ENCODE assay signal across 7 cellular contexts in the genomic region with DNA sequence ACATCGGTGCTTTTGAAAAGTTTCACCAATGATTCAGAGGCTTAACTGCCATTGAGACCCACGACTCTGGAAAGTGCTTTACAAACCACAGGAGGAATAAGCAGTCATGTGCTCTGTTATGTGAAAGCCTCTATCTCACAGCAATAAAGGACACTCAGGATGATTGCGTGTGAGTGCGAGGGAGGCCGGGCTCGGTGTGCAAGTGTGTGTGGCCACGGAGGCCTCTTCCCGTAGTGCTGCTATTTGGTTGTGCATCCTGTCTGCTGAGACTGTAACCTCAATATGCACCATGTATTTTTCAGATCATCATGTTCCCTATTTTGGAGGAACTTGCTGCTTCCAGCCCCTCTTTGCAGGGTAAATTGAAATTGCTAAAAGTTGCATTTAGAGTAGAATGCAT.
DNase-seq lines count a peak whose midpoint lies in the region; ATAC-seq, FAIRE-seq and TF ChIP-seq lines count a peak whose summit lies in the region.
"Not testable (repeated sequence)": the region's sequence is repeated elsewhere in the genome, so short reads cannot be mapped to it uniquely, and the experiment has no call there.

No MANE protein-coding gene starts in this region.

- CTCF ChIA-PET in activated naive CD4-positive, alpha-beta T cell treated with anti-CD3 and anti-CD28 coated beads, Interleukin-2, amount 10 ng/mL, durations not matched to agents 7 days and 5 days (lab: Charles Lee), result not testable (repeated sequence)

- not testable (repeated sequence) for TF ChIP-seq POLR2A in GM12891 (IDR thresholded peaks at IDR 0.05; ENCODE audit: low read depth, low read length)

- DNase-seq in GM12891 (ENCODE audit: insufficient read length, low spot score); natural killer cell treated with Interleukin-12 subunit alpha and Interleukin-12 subunit beta and Interleukin-15 and Interleukin-18, amount 100 ng/mL, for 72 hours (ENCODE audit: low spot score): not testable (repeated sequence)
- DNase-seq in MV-4-11 (lab: John Stamatoyannopoulos, UW) (peak; percentile 80), SKM-1 treated with dmso at 0.1 percent for 144 hours (lab: John Stamatoyannopoulos, UW; ENCODE audit: unreplicated experiment) (peak; percentile 6)
- DNase-seq in activated CD4-positive, alpha-beta T cell treated with anti-CD3 and anti-CD28 coated beads for 48 hours, result peak; percentile 22
- DNase-seq in activated naive CD4-positive, alpha-beta T cell treated with anti-CD3 and anti-CD28 coated beads, Interleukin-2, amount 10 ng/mL, durations not matched to agents 7 days and 5 days, result peak; percentile 38

- not testable (repeated sequence) for H3K27me3 Mint-ChIP-seq in activated naive CD4-positive, alpha-beta T cell treated with anti-CD3 and anti-CD28 coated beads, Interleukin-2, amount 10 ng/mL, durations not matched to agents 7 days and 5 days; natural killer cell treated with Interleukin-12 subunit alpha and Interleukin-12 subunit beta and Interleukin-15 and Interleukin-18, amount 100 ng/mL, for 72 hours

- ATAC-seq in HG02759 (IDR thresholded peaks at IDR 0.05; ENCODE audit: unreplicated experiment), result peak; percentile 34
- peak; percentile 62 to 80 for ATAC-seq in natural killer cell treated with Interleukin-12 subunit alpha and Interleukin-12 subunit beta and Interleukin-15 and Interleukin-18, amount 100 ng/mL, for 72 hours

- not testable (repeated sequence) for H3K4me3 Mint-ChIP-seq in activated naive CD4-positive, alpha-beta T cell treated with anti-CD3 and anti-CD28 coated beads, Interleukin-2, amount 10 ng/mL, durations not matched to agents 7 days and 5 days
- peak overlapping the region; percentile 59 for H3K4me3 Mint-ChIP-seq in natural killer cell treated with Interleukin-12 subunit alpha and Interleukin-12 subunit beta and Interleukin-15 and Interleukin-18, amount 100 ng/mL, for 72 hours

- not testable (repeated sequence) for H3K9me3 Mint-ChIP-seq in activated naive CD4-positive, alpha-beta T cell treated with anti-CD3 and anti-CD28 coated beads, Interleukin-2, amount 10 ng/mL, durations not matched to agents 7 days and 5 days; natural killer cell treated with Interleukin-12 subunit alpha and Interleukin-12 subunit beta and Interleukin-15 and Interleukin-18, amount 100 ng/mL, for 72 hours

- peak overlapping the region; percentile 84 for H3K27ac Mint-ChIP-seq in activated naive CD4-positive, alpha-beta T cell treated with anti-CD3 and anti-CD28 coated beads, Interleukin-2, amount 10 ng/mL, durations not matched to agents 7 days and 5 days
- peak overlapping the region in 1 of 2 donors; percentile 60 for H3K27ac Mint-ChIP-seq in natural killer cell treated with Interleukin-12 subunit alpha and Interleukin-12 subunit beta and Interleukin-15 and Interleukin-18, amount 100 ng/mL, for 72 hours

- peak; percentile 85 for FAIRE-seq in GM12891 (lab: Jason Lieb, UNC)

- not testable (repeated sequence) for H3K36me3 Mint-ChIP-seq in activated naive CD4-positive, alpha-beta T cell treated with anti-CD3 and anti-CD28 coated beads, Interleukin-2, amount 10 ng/mL, durations not matched to agents 7 days and 5 days; natural killer cell treated with Interleukin-12 subunit alpha and Interleukin-12 subunit beta and Interleukin-15 and Interleukin-18, amount 100 ng/mL, for 72 hours

- H3K4me1 Mint-ChIP-seq in activated naive CD4-positive, alpha-beta T cell treated with anti-CD3 and anti-CD28 coated beads, Interleukin-2, amount 10 ng/mL, durations not matched to agents 7 days and 5 days, result peaks cover 24% of the 10 kb centered on the region
- peaks cover 33 to 41% of the 10 kb centered on the region in 2 donors for H3K4me1 Mint-ChIP-seq in natural killer cell treated with Interleukin-12 subunit alpha and Interleukin-12 subunit beta and Interleukin-15 and Interleukin-18, amount 100 ng/mL, for 72 hours (ENCODE audit: low read depth in 2 of 2)
